8 cellular contexts compared by ENCODE assay signal in genomic region chr11:120211522-120212258, GRCh38. TPM values are rescaled to one million over a fixed set of nuclear protein-coding genes. Genes with fewer than 3 reads are reported as not detected.
DNase-seq lines count a peak whose midpoint lies in the region; ATAC-seq and TF ChIP-seq lines count a peak whose summit lies in the region.

No MANE protein-coding gene starts in this region.

- 26% methylated on average over 18 of the region's 18 CpGs for WGBS in right cardiac atrium

- peaks cover 44% of the 10 kb centered on the region for H3K27me3 Mint-ChIP-seq in activated CD8-positive, alpha-beta memory T cell treated with anti-CD3 and anti-CD28 coated beads, Interleukin-2, amount 10 ng/mL, durations not matched to agents 7 days and 5 days
- peaks cover 94% of the 10 kb centered on the region for H3K27me3 Mint-ChIP-seq in WTC11 (ENCODE audit: low read depth)
- H3K27me3 Mint-ChIP-seq in stimulated activated naive B cell treated with anti-CD40 and anti-IgM and Interleukin-4, amounts not matched to agents 10 μg/mL and 1 μg/mL and 100 μg/mL, for 72 hours: peaks cover 30 to 31% of the 10 kb centered on the region in 2 donors

- peak overlapping the region; percentile 77 for H3K4me3 Mint-ChIP-seq in activated CD8-positive, alpha-beta memory T cell treated with anti-CD3 and anti-CD28 coated beads, Interleukin-2, amount 10 ng/mL, durations not matched to agents 7 days and 5 days
- H3K4me3 Mint-ChIP-seq in WTC11: peak overlapping the region; percentile 79
- H3K4me3 Mint-ChIP-seq in stimulated activated naive B cell treated with anti-CD40 and anti-IgM and Interleukin-4, amounts not matched to agents 10 μg/mL and 1 μg/mL and 100 μg/mL, for 72 hours: peak overlapping the region; percentile 88 to 90

- no peak for ATAC-seq in activated CD8-positive, alpha-beta memory T cell treated with anti-CD3 and anti-CD28 coated beads, Interleukin-2, amount 10 ng/mL, durations not matched to agents 7 days and 5 days
- ATAC-seq in WTC11: peak; percentile 3; the same call in 1 of the 2 replicates
- no peak for ATAC-seq in right cardiac atrium
- no peak for ATAC-seq in stimulated activated naive B cell treated with anti-CD40 and anti-IgM and Interleukin-4, amounts not matched to agents 10 μg/mL and 1 μg/mL and 100 μg/mL, for 72 hours (replicated peaks)
- ATAC-seq in HG02970 (IDR thresholded peaks at IDR 0.05; ENCODE audit: low FRiP score, unreplicated experiment): no peak

- peak overlapping the region; percentile 39 for H3K27ac ChIP-seq in right cardiac atrium (ENCODE audit: low read length)

- H3K4me3 ChIP-seq in right cardiac atrium (ENCODE audit: low read length): peak overlapping the region; percentile 70

- no peak for TF ChIP-seq CTCF in WTC11 (IDR thresholded peaks at IDR 0.05)

- peaks cover 16% of the 10 kb centered on the region for H3K4me1 ChIP-seq in right cardiac atrium (ENCODE audit: control insufficient read depth, insufficient read depth, low read length)

- CTCF ChIA-PET in activated CD8-positive, alpha-beta memory T cell treated with anti-CD3 and anti-CD28 coated beads, Interleukin-2, amount 10 ng/mL, durations not matched to agents 7 days and 5 days (lab: Charles Lee): interaction anchor here (1.2 to 2.8 kb wide), 5 partner anchors 18 to 92 kb away, joined by 3 to 11 read pairs (median 4); no protein-coding TSS in a partner anchor
- CTCF ChIA-PET in WTC11 (lab: Charles Lee): interaction anchor here (1.6 to 5.0 kb wide), 6 partner anchors 17 to 91 kb away, joined by 4 to 28 read pairs (median 14); no protein-coding TSS in a partner anchor

- POLR2A ChIA-PET in WTC11 (lab: Charles Lee): no interaction called here

- no peak for DNase-seq in activated CD8-positive, alpha-beta memory T cell treated with anti-CD3 and anti-CD28 coated beads, Interleukin-2, amount 10 ng/mL, durations not matched to agents 7 days and 5 days
- DNase-seq in activated CD8-positive, alpha-beta memory T cell treated with anti-CD3 and anti-CD28 coated beads, Interleukin-2, amount 50 U/mL, for 4 hours: no peak
- DNase-seq in WTC11 (ENCODE audit: low spot score): no peak
- no peak for DNase-seq in right cardiac atrium
- no peak for DNase-seq in stimulated activated naive B cell treated with anti-CD40 and anti-IgM and Interleukin-4, amounts not matched to agents 10 μg/mL and 1 μg/mL and 100 μg/mL, for 72 hours
- no peak for DNase-seq in NCI-H446 (lab: John Stamatoyannopoulos, UW)
- no peak for DNase-seq in NCI-H2196 (lab: John Stamatoyannopoulos, UW; ENCODE audit: unreplicated experiment)

- H3K27ac Mint-ChIP-seq in activated CD8-positive, alpha-beta memory T cell treated with anti-CD3 and anti-CD28 coated beads, Interleukin-2, amount 10 ng/mL, durations not matched to agents 7 days and 5 days: peak overlapping the region; percentile 20
- no peak overlapping the region for H3K27ac Mint-ChIP-seq in WTC11
- H3K27ac Mint-ChIP-seq in stimulated activated naive B cell treated with anti-CD40 and anti-IgM and Interleukin-4, amounts not matched to agents 10 μg/mL and 1 μg/mL and 100 μg/mL, for 72 hours: peak overlapping the region; percentile 88

- no peaks in the 10 kb centered on the region for H3K27me3 ChIP-seq in right cardiac atrium (ENCODE audit: control insufficient read depth, insufficient read depth)

- H3K9me3 Mint-ChIP-seq in activated CD8-positive, alpha-beta memory T cell treated with anti-CD3 and anti-CD28 coated beads, Interleukin-2, amount 10 ng/mL, durations not matched to agents 7 days and 5 days (ENCODE audit: low read depth): no peaks in the 10 kb centered on the region
- H3K9me3 Mint-ChIP-seq in WTC11: no peaks in the 10 kb centered on the region
- H3K9me3 Mint-ChIP-seq in stimulated activated naive B cell treated with anti-CD40 and anti-IgM and Interleukin-4, amounts not matched to agents 10 μg/mL and 1 μg/mL and 100 μg/mL, for 72 hours: no peaks in the 10 kb centered on the region

- no peaks in the 10 kb centered on the region for H3K36me3 Mint-ChIP-seq in activated CD8-positive, alpha-beta memory T cell treated with anti-CD3 and anti-CD28 coated beads, Interleukin-2, amount 10 ng/mL, durations not matched to agents 7 days and 5 days
- H3K36me3 Mint-ChIP-seq in WTC11: no peaks in the 10 kb centered on the region
- H3K36me3 Mint-ChIP-seq in stimulated activated naive B cell treated with anti-CD40 and anti-IgM and Interleukin-4, amounts not matched to agents 10 μg/mL and 1 μg/mL and 100 μg/mL, for 72 hours: no peaks in the 10 kb centered on the region

- no peaks in the 10 kb centered on the region for H3K9me3 ChIP-seq in right cardiac atrium (ENCODE audit: control insufficient read depth, low read length)

- intact Hi-C loops in right cardiac atrium (cut with DNase I): no loop called here

- peaks cover 12% of the 10 kb centered on the region for H3K4me1 Mint-ChIP-seq in activated CD8-positive, alpha-beta memory T cell treated with anti-CD3 and anti-CD28 coated beads, Interleukin-2, amount 10 ng/mL, durations not matched to agents 7 days and 5 days
- H3K4me1 Mint-ChIP-seq in WTC11: peaks cover 26% of the 10 kb centered on the region
- H3K4me1 Mint-ChIP-seq in stimulated activated naive B cell treated with anti-CD40 and anti-IgM and Interleukin-4, amounts not matched to agents 10 μg/mL and 1 μg/mL and 100 μg/mL, for 72 hours: peaks cover 14 to 19% of the 10 kb centered on the region in 2 donors

TF ChIP-seq in WTC11, 78 proteins besides CTCF, POLR2A, EP300 and RAD21:
- TF ChIP-seq PRDM15 (CRISPR knock-in tag; IDR thresholded peaks at IDR 0.05) (no peak), AFF4 (CRISPR knock-in tag; IDR thresholded peaks at IDR 0.05; ENCODE audit: borderline replicate concordance) (no peak)
TF ChIP-seq in WTC11: peak in this region for 0.

RNA-seq across cellular contexts. Expression of gene OAF, which starts 0.9 kb away (rescaled TPM):
- 10 to 100 TPM in 1 of 2 experiments, 1 to 10 TPM in 1; 6.5 to 10.5 TPM for total RNA-seq in activated CD8-positive, alpha-beta memory T cell treated with anti-CD3 and anti-CD28 coated beads, Interleukin-2, amount 10 ng/mL, durations not matched to agents 7 days and 5 days
- total RNA-seq in WTC11 (2021) (3.2 to 5.6 TPM (median 4.2 TPM) in 3 replicates), right cardiac atrium (10 to 100 TPM; 21.6 to 57.1 (median 44.9) TPM)
- 25.3 TPM for polyA plus RNA-seq in right cardiac atrium

RNA-seq across cellular contexts. Expression of gene POU2F3, which starts 28.2 kb away (rescaled TPM):
- total RNA-seq in activated CD8-positive, alpha-beta memory T cell treated with anti-CD3 and anti-CD28 coated beads, Interleukin-2, amount 10 ng/mL, durations not matched to agents 7 days and 5 days: not detected
- total RNA-seq in WTC11 (2021) (0.37 to 0.78 TPM (median 0.61 TPM) in 3 replicates), right cardiac atrium (under 1 TPM in 3 of 4 donors, not detected in 1; 0.17 to 0.31 (median 0.22) TPM)
- polyA plus RNA-seq in right cardiac atrium: 0.05 TPM
